5 cellular contexts compared by ENCODE assay signal in genomic region chr21:32534113-32534512, GRCh38.
"Had no signal": no experiment of that assay in that cellular context is flagged by ENCODE, and none has a peak within 500 bp of the region (broad histone marks: within the 10 kb centered on the region; RNA-seq: fewer than 3 reads in every experiment).

No MANE protein-coding gene starts in this region.

- DNase-seq: H9, HCEC 1CT, IMR-90, KBM-7 had no signal

- H3K4me2 ChIP-seq: GM23338 had no signal

- H2AFZ ChIP-seq: GM23338 had no signal

- H3K4me3 ChIP-seq: GM23338 had no signal
